Comparison of ENCODE assay signal across 8 cellular contexts in genomic region chr6:98834060-98835031, GRCh38. TPM values are rescaled to one million over a fixed set of nuclear protein-coding genes. Genes with fewer than 3 reads are reported as not detected.
DNase-seq lines count a peak whose midpoint lies in the region; ATAC-seq and TF ChIP-seq lines count a peak whose summit lies in the region.

TSS of gene POU3F2 (plus strand) at chr6:98834574. CDS start at chr6:98834874, 300 bp downstream.

- no peaks in the 10 kb centered on the region for H3K9me2 ChIP-seq in Loucy (replicated peaks; ENCODE audit: low read depth, low read length)

- H3K79me1 ChIP-seq in H9 (ENCODE audit: insufficient read depth, low read depth, low read length, poor library complexity, severe bottlenecking): no peaks in the 10 kb centered on the region

- no peak within 1 kb of the TSS for H2AK5ac ChIP-seq in H9 (ENCODE audit: insufficient read length, low read length)

- no peak within 1 kb of the TSS for H3K14ac ChIP-seq in H9 (ENCODE audit: insufficient read depth, low read length)

- H4K8ac ChIP-seq in H9 (replicated peaks; ENCODE audit: insufficient read length, low read depth, low read length): no peak within 1 kb of the TSS

- H3K27ac ChIP-seq in H9 (ENCODE audit: insufficient read length, low read depth, low read length) (no peak within 1 kb of the TSS), SJSA1 (no peak within 1 kb of the TSS), urinary bladder (ENCODE audit: low read depth) (no peak within 1 kb of the TSS)

- no peak within 1 kb of the TSS for H3T11ph ChIP-seq in H9 (ENCODE audit: low read length)

- DNase-seq in EH (ENCODE audit: low read depth) (peak; percentile 81), H9 (peak; percentile 98), SJSA1 (ENCODE audit: low read depth in 1 of 2, low spot score in 2 of 2) (peak; percentile 34 to 78), adipocyte (ENCODE audit: low read depth) (peak; percentile 66), left cardiac atrium (peak; percentile 74), pons (ENCODE audit: low spot score) (peak; percentile 97)

- no peak within 1 kb of the TSS for H2BK120ac ChIP-seq in H9 (ENCODE audit: low read depth, low read length, poor library complexity, severe bottlenecking)

- H4K20me1 ChIP-seq in H9 (ENCODE audit: control insufficient read depth, insufficient read depth, insufficient read length): no peaks in the 10 kb centered on the region
- no peaks in the 10 kb centered on the region for H4K20me1 ChIP-seq in Loucy (ENCODE audit: insufficient read depth, low read length, poor library complexity, severe bottlenecking)

- no peak within 1 kb of the TSS for H2AFZ ChIP-seq in H9 (ENCODE audit: low read length)
- H2AFZ ChIP-seq in Loucy (ENCODE audit: low read length): peak within 1 kb of the TSS; percentile 99

- intact Hi-C loops in left cardiac atrium (cut with DNase I): no loop called here

- H3K4me1 ChIP-seq in H9 (ENCODE audit: insufficient read depth, low read length) (peaks cover 10% of the 10 kb centered on the region; the same call in 1 of the 2 replicates), Loucy (ENCODE audit: insufficient read depth, low read length, poor library complexity, severe bottlenecking) (peaks cover 27% of the 10 kb centered on the region), SJSA1 (replicated peaks) (peaks cover 41% of the 10 kb centered on the region), adipocyte (ENCODE audit: control insufficient read depth, insufficient read depth, low read length) (peaks cover 20% of the 10 kb centered on the region), urinary bladder (ENCODE audit: insufficient read depth) (peaks cover 1% of the 10 kb centered on the region)

- peaks cover 33 to 51% of the 10 kb centered on the region in 2 experiments for H3K4me1 Mint-ChIP-seq in H9

- H3K4me3 Mint-ChIP-seq in H9: peak within 1 kb of the TSS; percentile 71 to 85

- no peak within 1 kb of the TSS for H3K9ac ChIP-seq in H9 (ENCODE audit: extremely low read depth, insufficient read length, low read length)
- H3K9ac ChIP-seq in Loucy (ENCODE audit: low read depth, low read length, poor library complexity, severe bottlenecking): peak within 1 kb of the TSS; percentile 71
- no peak within 1 kb of the TSS for H3K9ac ChIP-seq in adipocyte (ENCODE audit: low read length)

- WGBS in H9 (ENCODE audit: extremely low coverage, insufficient read length, low lambda C conversion rate): no CpG with 5 or more reads among the region's 83 CpGs
- under 1% methylated on average over 83 of the region's 83 CpGs for WGBS in urinary bladder

- H2BK5ac ChIP-seq in H9 (ENCODE audit: insufficient read length, low read length): no peak within 1 kb of the TSS

- no peak within 1 kb of the TSS for H2BK15ac ChIP-seq in H9 (ENCODE audit: low read depth, low read length)

- H3K18ac ChIP-seq in H9 (ENCODE audit: insufficient read length, low read depth, low read length): no peak within 1 kb of the TSS

- TF ChIP-seq CTCF in H9 (conservative IDR thresholded peaks at IDR 0.05): no peak
- no peak for TF ChIP-seq CTCF in Loucy (conservative IDR thresholded peaks at IDR 0.05; ENCODE audit: low read length)

- no peaks in the 10 kb centered on the region; a peak in 1 of 7 replicates for H3K36me3 Mint-ChIP-seq in H9 (ENCODE audit: insufficient read depth in 1 of 3, low read depth in 3 of 3)

- H4K5ac ChIP-seq in H9 (ENCODE audit: insufficient read length, low read depth, low read length): no peak within 1 kb of the TSS

- H3K4me3 ChIP-seq in Loucy (ENCODE audit: low read length, poor library complexity, severe bottlenecking) (peak within 1 kb of the TSS; percentile 88), SJSA1 (peak within 1 kb of the TSS; percentile 32), adipocyte (ENCODE audit: low read length) (peak within 1 kb of the TSS; percentile 73), urinary bladder (ENCODE audit: low read depth, low read length) (peak within 1 kb of the TSS; percentile 55)

- no peak within 1 kb of the TSS for H4K91ac ChIP-seq in H9 (ENCODE audit: insufficient read length, low read depth, low read length)

- H3K36me3 ChIP-seq in Loucy (ENCODE audit: insufficient read depth, low read length) (no peaks in the 10 kb centered on the region), SJSA1 (no peaks in the 10 kb centered on the region), adipocyte (ENCODE audit: control insufficient read depth, insufficient read depth, low read length, severe bottlenecking) (no peaks in the 10 kb centered on the region), urinary bladder (ENCODE audit: insufficient read depth) (no peaks in the 10 kb centered on the region)

- no peaks in the 10 kb centered on the region for H3K9me3 ChIP-seq in H9 (ENCODE audit: control insufficient read depth, low read depth, low read length)
- no peaks in the 10 kb centered on the region for H3K9me3 ChIP-seq in Loucy (ENCODE audit: insufficient read depth, low read depth, low read length)
- no peaks in the 10 kb centered on the region for H3K9me3 ChIP-seq in SJSA1 (replicated peaks)
- no peaks in the 10 kb centered on the region for H3K9me3 ChIP-seq in adipocyte (ENCODE audit: control insufficient read depth, low read length)

- H3K27me3 ChIP-seq in H9 (ENCODE audit: insufficient read depth, low read length): peaks cover 73% of the 10 kb centered on the region
- peaks cover 11% of the 10 kb centered on the region for H3K27me3 ChIP-seq in Loucy (ENCODE audit: insufficient read depth, low read length, poor library complexity, severe bottlenecking)
- peaks cover 95% of the 10 kb centered on the region for H3K27me3 ChIP-seq in SJSA1 (replicated peaks)
- peaks cover 71% of the 10 kb centered on the region for H3K27me3 ChIP-seq in adipocyte (replicated peaks; ENCODE audit: control insufficient read depth, insufficient read depth, low read length)

- H3K27me3 Mint-ChIP-seq in H9 (ENCODE audit: low read depth): peaks cover 97% of the 10 kb centered on the region

- no peak within 1 kb of the TSS for H2BK12ac ChIP-seq in H9 (ENCODE audit: insufficient read length, low read depth, low read length)

- no peak within 1 kb of the TSS; a peak in 1 of 7 replicates for H3K27ac Mint-ChIP-seq in H9

- H3K4me2 ChIP-seq in H9 (ENCODE audit: insufficient read depth, insufficient read length, low read length) (peak within 1 kb of the TSS; percentile 81), Loucy (ENCODE audit: low read depth, low read length, poor library complexity, severe bottlenecking) (peak within 1 kb of the TSS; percentile 96)

- H3K23ac ChIP-seq in H9 (ENCODE audit: insufficient read length, low read depth, low read length): no peak within 1 kb of the TSS

- H3K79me2 ChIP-seq in H9 (ENCODE audit: insufficient read depth, low read length) (no peaks in the 10 kb centered on the region), Loucy (ENCODE audit: insufficient read depth, low read length) (peaks cover 12% of the 10 kb centered on the region; the same call in 1 of the 2 replicates)

- peaks cover 28% of the 10 kb centered on the region for H3K23me2 ChIP-seq in H9 (ENCODE audit: insufficient read length, low read depth, low read length, poor library complexity, severe bottlenecking)

- no peak within 1 kb of the TSS for H3K56ac ChIP-seq in H9 (ENCODE audit: insufficient read length, low read depth, low read length)

- peaks cover 0 to 7% of the 10 kb centered on the region in 2 experiments; a peak in 3 of 5 replicates for H3K9me3 Mint-ChIP-seq in H9

- H3K4ac ChIP-seq in H9 (ENCODE audit: low read depth, low read length): no peak within 1 kb of the TSS

- peak; percentile 72 to 91 for ATAC-seq in left cardiac atrium

- no peak within 1 kb of the TSS for H2BK20ac ChIP-seq in H9 (ENCODE audit: low read depth, low read length, poor library complexity, severe bottlenecking)

- H3F3A ChIP-seq in Loucy (ENCODE audit: low read depth): no peaks in the 10 kb centered on the region

RNA-seq across cellular contexts. Expression of gene POU3F2, which starts in this region (rescaled TPM):
- total RNA-seq in H9 (2021): 0.09 and 0.15 TPM in 2 replicates
- not detected in 2 replicates for total RNA-seq in SJSA1 (2014; rRNA removed; shearing (Covaris generic))
- total RNA-seq in left cardiac atrium: under 1 TPM in 1 of 2 donors, not detected in 1; 0.03 TPM
- total RNA-seq in urinary bladder: 0.16 TPM
- polyA plus RNA-seq in urinary bladder: 0.03 TPM

Comparison
In these comparisons a context has a peak if more than half of its experiments do, and no peak if none do; other contexts are left out.
1. Peak in DNase-seq and H3K4me2 ChIP-seq in H9; RNA of the gene not detected or under 1 TPM.
2. Peak in DNase-seq and H3K4me3 ChIP-seq in SJSA1; RNA of the gene not detected or under 1 TPM.
3. Peak in DNase-seq and ATAC-seq in left cardiac atrium; RNA of the gene not detected or under 1 TPM.
4. H3K4me3 ChIP-seq: peak in every context shown above with its lines; median percentile 88 in Loucy; 73 in adipocyte; 55 in urinary bladder; 32 in SJSA1.